In genomic region chr9:123408313-123409266, GRCh38 we compare ENCODE assay signal across 18 cellular contexts. TPM values are rescaled to one million over a fixed set of nuclear protein-coding genes. Genes with fewer than 3 reads are reported as not detected.
DNase-seq lines count a peak whose midpoint lies in the region; ATAC-seq and TF ChIP-seq lines count a peak whose summit lies in the region.
"Had no signal": no experiment of that assay in that cellular context is flagged by ENCODE, and none has a peak within 500 bp of the region (broad histone marks: within the 10 kb centered on the region; RNA-seq: fewer than 3 reads in every experiment).

No MANE protein-coding gene starts in this region.

- DNase-seq in NCI-H1092 treated with DMSO at 0.1 percent for 48 hours (lab: John Stamatoyannopoulos, UW) (peak; percentile 25), NCI-H1092 (lab: John Stamatoyannopoulos, UW) (no peak), NCI-H69 (lab: John Stamatoyannopoulos, UW) (peak; percentile 49), left ventricle myocardium superior (peak; percentile 13), nephron progenitor cell (no peak), NCI-H1417 treated with DMSO at 0.1 percent for 48 hours (lab: John Stamatoyannopoulos, UW) (no peak), hepatic stellate cell (ENCODE audit: low spot score) (no peak), Calu3 (no peak)
- DNase-seq: AML-193, DMS79 treated with DMSO at 0.1 percent for 48 hours, HCEC 1CT, NCI-H187 treated with DMSO at 0.1 percent for 48 hours, NCI-H2171, NCI-H526 treated with DMSO at 0.1 percent for 48 hours, SHP77, SK-N-SH had no signal

- CTCF ChIA-PET in Calu3 (lab: Charles Lee) = no interaction called here

- TF ChIP-seq CTCF in nephron progenitor cell (IDR thresholded peaks at IDR 0.05) = no peak
- TF ChIP-seq CTCF in Calu3 (IDR thresholded peaks at IDR 0.05; ENCODE audit: unreplicated experiment) = no peak

- H3K4me1 Mint-ChIP-seq in nephron progenitor cell (peaks cover 28% of the 10 kb centered on the region), Calu3 (ENCODE audit: low read depth, unreplicated experiment) (no peaks in the 10 kb centered on the region)
- H3K4me1 Mint-ChIP-seq: CD14-positive monocyte had no signal

- H3K4me3 Mint-ChIP-seq in nephron progenitor cell (no peak overlapping the region), Calu3 (ENCODE audit: low read depth, unreplicated experiment) (no peak overlapping the region)
- H3K4me3 Mint-ChIP-seq: CD14-positive monocyte had no signal

- intact Hi-C loops in left ventricle myocardium superior (cut with micrococcal nuclease) = no loop called here
- intact Hi-C loops in Calu3 (cut with micrococcal nuclease; ENCODE audit: unreplicated experiment) = no loop called here

- ATAC-seq in left ventricle myocardium superior = peak; percentile 71

- BruUV-seq in Calu3 (replicated peaks; lab: Mats Ljungman, UMichigan) = no TSS peak

- H3K36me3 Mint-ChIP-seq in nephron progenitor cell (ENCODE audit: low read depth) (no peaks in the 10 kb centered on the region), Calu3 (ENCODE audit: insufficient read depth, unreplicated experiment) (no peaks in the 10 kb centered on the region)

- peak overlapping the region; percentile 55 for H3K27ac Mint-ChIP-seq in nephron progenitor cell
- H3K27ac Mint-ChIP-seq in Calu3 (ENCODE audit: unreplicated experiment) = no peak overlapping the region

- no peaks in the 10 kb centered on the region for H3K9me3 Mint-ChIP-seq in nephron progenitor cell
- H3K9me3 Mint-ChIP-seq in Calu3 (ENCODE audit: low read depth, unreplicated experiment) = no peaks in the 10 kb centered on the region
- H3K9me3 Mint-ChIP-seq: CD14-positive monocyte had no signal

- H3K27me3 Mint-ChIP-seq in nephron progenitor cell (ENCODE audit: low read depth, poor library complexity) = no peaks in the 10 kb centered on the region
- H3K27me3 Mint-ChIP-seq in Calu3 (ENCODE audit: unreplicated experiment) = no peaks in the 10 kb centered on the region

RNA-seq across cellular contexts. Expression of gene CRB2, which starts 52.6 kb away (rescaled TPM):
- 0.79 TPM for total RNA-seq in left ventricle myocardium superior
- total RNA-seq in Calu3 (2022) = not detected in 2 replicates
- total RNA-seq: HT1080 had no signal

Comparison
In these comparisons a context has a peak if more than half of its experiments do, and no peak if none do; other contexts are left out.
1. DNase-seq: peak in NCI-H1092 treated with DMSO at 0.1 percent for 48 hours (single experiment), NCI-H69 (single experiment) and left ventricle myocardium superior (single experiment); none in NCI-H1092 (single experiment), nephron progenitor cell (single experiment), NCI-H1417 treated with DMSO at 0.1 percent for 48 hours (single experiment), hepatic stellate cell (single experiment) and Calu3 (single experiment).